Comparison of ENCODE assay signal across 9 cellular contexts in genomic region chr5:150623878-150624216, GRCh38. TPM values are rescaled to one million over a fixed set of nuclear protein-coding genes. Genes with fewer than 3 reads are reported as not detected.
DNase-seq lines count a peak whose midpoint lies in the region; ATAC-seq and TF ChIP-seq lines count a peak whose summit lies in the region.
"Had no signal": no experiment of that assay in that cellular context is flagged by ENCODE, and none has a peak within 500 bp of the region (broad histone marks: within the 10 kb centered on the region; RNA-seq: fewer than 3 reads in every experiment).

No MANE protein-coding gene starts in this region.

- no peak overlapping the region for H3K27ac Mint-ChIP-seq in GM23338
- H3K27ac Mint-ChIP-seq in activated CD8-positive, alpha-beta T cell treated with anti-CD3 and anti-CD28 coated beads for 36 hours = no peak overlapping the region

- H3K4me1 ChIP-seq in GM23338 (ENCODE audit: insufficient read depth) (peaks cover 7% of the 10 kb centered on the region; the same call in 1 of the 2 replicates), right atrium auricular region (peaks cover 0 to 79% of the 10 kb centered on the region in 2 donors), spleen (peaks cover 24 to 80% (median 63%) of the 10 kb centered on the region in 6 donors)

- intact Hi-C loops in activated CD8-positive, alpha-beta T cell treated with anti-CD3 and anti-CD28 coated beads for 36 hours (cut with micrococcal nuclease) = no loop called here
- intact Hi-C loops in spleen (cut with DNase I; ENCODE audit: low total_unique reads) = no loop called here

- CTCF ChIA-PET in activated CD8-positive, alpha-beta T cell treated with anti-CD3 and anti-CD28 coated beads for 36 hours (lab: Charles Lee) = no interaction called here

- H3K4me3 Mint-ChIP-seq in GM23338 = peak overlapping the region; percentile 75
- H3K4me3 Mint-ChIP-seq in activated CD8-positive, alpha-beta T cell treated with anti-CD3 and anti-CD28 coated beads for 36 hours = peak overlapping the region; percentile 66

- peak overlapping the region; percentile 64 for H3K4me3 ChIP-seq in GM23338
- peak overlapping the region; percentile 84 to 90 for H3K4me3 ChIP-seq in right atrium auricular region
- peak overlapping the region in 4 of 8 donors; percentile 57 to 84 (median 70) for H3K4me3 ChIP-seq in spleen

- no peaks in the 10 kb centered on the region for H3K9me3 Mint-ChIP-seq in GM23338
- H3K9me3 Mint-ChIP-seq in activated CD8-positive, alpha-beta T cell treated with anti-CD3 and anti-CD28 coated beads for 36 hours = no peaks in the 10 kb centered on the region

- H3K4me1 Mint-ChIP-seq in GM23338 = peaks cover 19% of the 10 kb centered on the region
- H3K4me1 Mint-ChIP-seq in activated CD8-positive, alpha-beta T cell treated with anti-CD3 and anti-CD28 coated beads for 36 hours (ENCODE audit: low read depth) = peaks cover 20% of the 10 kb centered on the region

- H3K36me3 Mint-ChIP-seq in GM23338 (ENCODE audit: low read depth) = no peaks in the 10 kb centered on the region; the same call in 2 of the 3 replicates
- no peaks in the 10 kb centered on the region for H3K36me3 Mint-ChIP-seq in activated CD8-positive, alpha-beta T cell treated with anti-CD3 and anti-CD28 coated beads for 36 hours (ENCODE audit: low read depth)

- no peak for ATAC-seq in GM23338
- no peak for ATAC-seq in activated CD8-positive, alpha-beta T cell treated with anti-CD3 and anti-CD28 coated beads for 36 hours

- peak overlapping the region; percentile 84 for H3K4me2 ChIP-seq in GM23338

- H3K27ac ChIP-seq in GM23338 (ENCODE audit: low read depth) (no peak overlapping the region), right atrium auricular region (peak overlapping the region; percentile 99), spleen (peak overlapping the region in 6 of 8 donors; percentile 81 to 89 (median 86)), substantia nigra (ENCODE audit: low read depth, low read length, poor library complexity, severe bottlenecking) (no peak overlapping the region)

- POLR2A ChIA-PET in activated CD8-positive, alpha-beta T cell treated with anti-CD3 and anti-CD28 coated beads for 36 hours (lab: Charles Lee) = no interaction called here

- WGBS in spleen, 5 donors = 48 to 65% (median 61%) methylated on average over 5 of the region's 5 CpGs

- H3K27me3 ChIP-seq in GM23338 (ENCODE audit: insufficient read depth) = peaks cover 24% of the 10 kb centered on the region
- H3K27me3 ChIP-seq in right atrium auricular region = no peaks in the 10 kb centered on the region
- peaks cover 0 to 22% (median 0%) of the 10 kb centered on the region in 7 donors for H3K27me3 ChIP-seq in spleen (replicated peaks in 1 of 7)

- DNase-seq in GM23338 (ENCODE audit: low spot score) (no peak), right atrium auricular region (ENCODE audit: low spot score) (no peak), spleen (no peak), NOMO-1 (lab: John Stamatoyannopoulos, UW; ENCODE audit: unreplicated experiment in 2 of 2) (no peak), substantia nigra (lab: John Stamatoyannopoulos, UW) (no peak), ecto neural progenitor cell (ENCODE audit: low spot score) (no peak)
- no peak for DNase-seq in activated CD8-positive, alpha-beta T cell treated with anti-CD3 and anti-CD28 coated beads for 36 hours
- no peak for DNase-seq in stimulated activated naive CD4-positive, alpha-beta T cell (lab: John Stamatoyannopoulos, UW)

- peak overlapping the region; percentile 98 for H2AFZ ChIP-seq in GM23338

- no peaks in the 10 kb centered on the region for H4K20me1 ChIP-seq in GM23338 (replicated peaks; ENCODE audit: insufficient read depth)

- H3K9me2 ChIP-seq in GM23338 (ENCODE audit: insufficient read depth) = no peaks in the 10 kb centered on the region

- no peak for TF ChIP-seq POLR2A in spleen (IDR thresholded peaks at IDR 0.05)

- H3K36me3 ChIP-seq in GM23338 (ENCODE audit: insufficient read depth) (no peaks in the 10 kb centered on the region), right atrium auricular region (no peaks in the 10 kb centered on the region), spleen (no peaks in the 10 kb centered on the region)

- H3F3A ChIP-seq in GM23338 (replicated peaks; ENCODE audit: low read depth) = 0 out of 2 replicates have a peak, but pooled peaks cover 3% of the 10 kb centered on the region

- no peaks in the 10 kb centered on the region for H3K79me2 ChIP-seq in GM23338 (replicated peaks; ENCODE audit: insufficient read depth)

- TF ChIP-seq CTCF in GM23338 (conservative IDR thresholded peaks at IDR 0.05; ENCODE audit: low read depth in 2 of 2) = no peak
- TF ChIP-seq CTCF in activated CD8-positive, alpha-beta T cell treated with anti-CD3 and anti-CD28 coated beads for 36 hours (IDR thresholded peaks at IDR 0.05) = no peak
- TF ChIP-seq CTCF in right atrium auricular region (IDR thresholded peaks at IDR 0.05) = no peak
- TF ChIP-seq CTCF in spleen (IDR thresholded peaks at IDR 0.05 in 8 of 11, conservative IDR thresholded peaks at IDR 0.05 in 3 of 11) = no peak

- peaks cover 15% of the 10 kb centered on the region for H3K27me3 Mint-ChIP-seq in GM23338 (ENCODE audit: insufficient read depth, low read depth, poor library complexity)
- H3K27me3 Mint-ChIP-seq in activated CD8-positive, alpha-beta T cell treated with anti-CD3 and anti-CD28 coated beads for 36 hours = peaks cover 15% of the 10 kb centered on the region

- H3K9me3 ChIP-seq in right atrium auricular region (no peaks in the 10 kb centered on the region), spleen (no peaks in the 10 kb centered on the region)

TF ChIP-seq in GM23338, 12 proteins besides CTCF, POLR2A, EP300 and RAD21 (continues in another document):
- TF ChIP-seq CREB1 (CRISPR knock-in tag; IDR thresholded peaks at IDR 0.05; ENCODE audit: low read depth) (no peak), POLR2AphosphoS5 (IDR thresholded peaks at IDR 0.05; ENCODE audit: low read depth) (no peak), ETS1 (IDR thresholded peaks at IDR 0.05) (no peak), STAT1 (IDR thresholded peaks at IDR 0.05; ENCODE audit: unreplicated experiment) (no peak)

RNA-seq across cellular contexts. Expression of gene SYNPO, which starts 16.6 kb away (rescaled TPM):
- total RNA-seq in GM23338 (2014; rRNA removed; shearing (Covaris generic)) = 1.3 and 3.0 TPM in 2 replicates
- polyA plus RNA-seq in GM23338 (2016; fragmentation: Nextera tagmentation; extraction: Ambion mirVana) (0.16 and 0.38 TPM in 2 replicates), spleen (10 to 100 TPM in 1 of 3 donors, 1 to 10 TPM in 2; 6.9 to 28.0 (median 9.3) TPM)
- total RNA-seq in activated CD8-positive, alpha-beta T cell treated with anti-CD3 and anti-CD28 coated beads for 36 hours = under 1 TPM; 0.18 to 0.22 TPM
- total RNA-seq in right atrium auricular region (100 to 1,000 TPM; 369 to 413 TPM), spleen (100 to 1,000 TPM in 2 of 7 donors, 10 to 100 TPM in 5; 38.9 to 133 (median 68.9) TPM)

RNA-seq across cellular contexts. Expression of gene MYOZ3, which starts 37.2 kb away (rescaled TPM):
- total RNA-seq in GM23338 (2014; rRNA removed; shearing (Covaris generic)) = 13.8 and 26.4 TPM in 2 replicates
- polyA plus RNA-seq in GM23338 (2016; fragmentation: Nextera tagmentation; extraction: Ambion mirVana) = 10.9 and 12.7 TPM in 2 replicates
- under 1 TPM; 0.11 to 0.20 TPM for total RNA-seq in activated CD8-positive, alpha-beta T cell treated with anti-CD3 and anti-CD28 coated beads for 36 hours
- 1 to 10 TPM; 2.0 to 3.5 TPM for total RNA-seq in right atrium auricular region
- 1 to 10 TPM in 3 of 7 donors, under 1 TPM in 3, not detected in 1; 0.26 to 1.2 (median 0.81) TPM for total RNA-seq in spleen
- under 1 TPM; 0.04 to 0.32 (median 0.14) TPM for polyA plus RNA-seq in spleen
- total RNA-seq: HT-29 had no signal

Comparison
In these comparisons a context has a peak if more than half of its experiments do, and no peak if none do; other contexts are left out.
1. H3K27ac ChIP-seq: peak in right atrium auricular region (2 of 2) and spleen (6 of 8); none in GM23338 (single experiment) and substantia nigra (single experiment).